In genomic region chr5:141214583-141214982, GRCh38 we compare ENCODE assay signal across 6 cellular contexts. TPM values are rescaled to one million over a fixed set of nuclear protein-coding genes. Genes with fewer than 3 reads are reported as not detected.
"Had no signal": no experiment of that assay in that cellular context is flagged by ENCODE, and none has a peak within 500 bp of the region (broad histone marks: within the 10 kb centered on the region; RNA-seq: fewer than 3 reads in every experiment).

No MANE protein-coding gene starts in this region.

RNA-seq across cellular contexts. Expression of gene PCDHB13, which starts 0.9 kb away (rescaled TPM):
- total RNA-seq: activated CD8-positive, alpha-beta T cell treated with anti-CD3 and anti-CD28 coated beads for 36 hours; foreskin keratinocyte; T-helper 1 cell treated with Interleukin-12 subunit alpha and Interleukin-12 subunit beta and Interleukin-4 antibody, amounts not matched to agents 30 ng/mL and 1 ng/mL, for 36 hours had no signal
- polyA plus RNA-seq: foreskin keratinocyte had no signal

RNA-seq across cellular contexts. Expression of gene PCDHB12, which starts 6.1 kb away (rescaled TPM):
- total RNA-seq: activated B cell treated with CpG ODN at 0.5 μM for 24 hours; activated CD8-positive, alpha-beta T cell treated with anti-CD3 and anti-CD28 coated beads for 36 hours; activated T-cell treated with anti-CD3 and anti-CD28 coated beads, Interleukin-2, amount 50 U/mL, for 4 hours; activated T-helper 17 cell treated with anti-CD3 and anti-CD28 coated beads, Interleukin-2, amount 50 U/mL, for 72 hours; foreskin keratinocyte; T-helper 1 cell treated with Interleukin-12 subunit alpha and Interleukin-12 subunit beta and Interleukin-4 antibody, amounts not matched to agents 30 ng/mL and 1 ng/mL, for 36 hours had no signal
- polyA plus RNA-seq: foreskin keratinocyte had no signal

RNA-seq across cellular contexts. Expression of gene PCDHB14, which starts 8.6 kb away (rescaled TPM):
- total RNA-seq: activated CD8-positive, alpha-beta T cell treated with anti-CD3 and anti-CD28 coated beads for 36 hours; activated T-helper 17 cell treated with anti-CD3 and anti-CD28 coated beads, Interleukin-2, amount 50 U/mL, for 72 hours; foreskin keratinocyte; T-helper 1 cell treated with Interleukin-12 subunit alpha and Interleukin-12 subunit beta and Interleukin-4 antibody, amounts not matched to agents 30 ng/mL and 1 ng/mL, for 36 hours had no signal

RNA-seq across cellular contexts. Expression of gene PCDHB11, which starts 15.2 kb away (rescaled TPM):
- total RNA-seq: activated B cell treated with CpG ODN at 0.5 μM for 24 hours; activated CD8-positive, alpha-beta T cell treated with anti-CD3 and anti-CD28 coated beads for 36 hours; activated T-cell treated with anti-CD3 and anti-CD28 coated beads, Interleukin-2, amount 50 U/mL, for 4 hours; activated T-helper 17 cell treated with anti-CD3 and anti-CD28 coated beads, Interleukin-2, amount 50 U/mL, for 72 hours; foreskin keratinocyte; T-helper 1 cell treated with Interleukin-12 subunit alpha and Interleukin-12 subunit beta and Interleukin-4 antibody, amounts not matched to agents 30 ng/mL and 1 ng/mL, for 36 hours had no signal
- polyA plus RNA-seq: foreskin keratinocyte had no signal

RNA-seq across cellular contexts. Expression of gene PCDHB10, which starts 22.4 kb away (rescaled TPM):
- total RNA-seq: activated B cell treated with CpG ODN at 0.5 μM for 24 hours; activated CD8-positive, alpha-beta T cell treated with anti-CD3 and anti-CD28 coated beads for 36 hours; activated T-helper 17 cell treated with anti-CD3 and anti-CD28 coated beads, Interleukin-2, amount 50 U/mL, for 72 hours; foreskin keratinocyte; T-helper 1 cell treated with Interleukin-12 subunit alpha and Interleukin-12 subunit beta and Interleukin-4 antibody, amounts not matched to agents 30 ng/mL and 1 ng/mL, for 36 hours had no signal
- polyA plus RNA-seq: foreskin keratinocyte had no signal
